30 cellular contexts compared by ENCODE assay signal in the genomic region with DNA sequence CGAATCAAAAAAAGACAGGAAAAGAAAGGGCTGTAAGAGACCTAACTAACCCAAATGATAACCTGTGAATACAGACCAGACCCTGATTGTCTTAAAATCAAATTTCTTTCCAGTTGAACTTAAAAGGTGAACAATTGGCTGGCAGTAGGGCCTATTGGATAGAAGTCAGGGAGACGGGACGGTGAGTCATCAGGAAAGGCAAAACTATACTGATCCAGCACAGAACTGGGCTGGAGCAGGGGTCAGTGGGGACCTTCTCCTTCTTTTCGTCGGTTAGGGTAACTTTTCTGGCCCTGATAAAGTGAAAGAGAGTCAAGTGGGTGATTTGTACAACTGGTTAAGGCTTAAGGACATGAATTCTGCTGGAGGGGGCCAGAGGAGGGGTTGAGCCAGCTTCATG.
"Had no signal": no experiment of that assay in that cellular context is flagged by ENCODE, and none has a peak within 500 bp of the region (broad histone marks: within the 10 kb centered on the region; RNA-seq: fewer than 3 reads in every experiment).

No MANE protein-coding gene starts in this region.

- H3K27me3 ChIP-seq: neutrophil, testis had no signal

- H3K4me1 Mint-ChIP-seq: activated CD4-positive, alpha-beta T cell treated with anti-CD3 and anti-CD28 coated beads, Interleukin-2, amount 10 ng/mL, durations not matched to agents 24 days and 14 days; activated naive CD4-positive, alpha-beta T cell treated with anti-CD3 and anti-CD28 coated beads, Interleukin-2, amount 50 U/mL, for 24 hours; activated naive CD8-positive, alpha-beta T cell treated with anti-CD3 and anti-CD28 coated beads, Interleukin-2, amount 50 U/mL, for 24 hours; activated T-helper 17 cell treated with anti-CD3 and anti-CD28 coated beads, Interleukin-2, amount 50 U/mL, for 72 hours; T-helper 17 cell had no signal

- H3K4me1 ChIP-seq: gastroesophageal sphincter, left lung, lower lobe of right lung, transverse colon had no signal

- H3K9me3 Mint-ChIP-seq: activated CD4-positive, alpha-beta memory T cell treated with anti-CD3 and anti-CD28 coated beads for 36 hours; activated CD4-positive, alpha-beta T cell treated with anti-CD3 and anti-CD28 coated beads, Interleukin-2, amount 10 ng/mL, durations not matched to agents 24 days and 14 days; activated naive CD4-positive, alpha-beta T cell treated with anti-CD3 and anti-CD28 coated beads, Interleukin-2, amount 50 U/mL, for 24 hours; activated naive CD8-positive, alpha-beta T cell treated with anti-CD3 and anti-CD28 coated beads, Interleukin-2, amount 50 U/mL, for 24 hours; activated T-cell treated with anti-CD3 and anti-CD28 coated beads, Interleukin-2, amount 50 U/mL, for 24 hours; activated T-helper 17 cell treated with anti-CD3 and anti-CD28 coated beads, Interleukin-2, amount 50 U/mL, for 72 hours had no signal

- H3K27ac ChIP-seq: gastroesophageal sphincter, hepatocyte, left lung, lower lobe of right lung, neutrophil, skin epidermis, testis, transverse colon, WERI-Rb-1 had no signal

- H3K4me3 Mint-ChIP-seq: activated CD4-positive, alpha-beta memory T cell treated with anti-CD3 and anti-CD28 coated beads for 36 hours; activated CD4-positive, alpha-beta T cell treated with anti-CD3 and anti-CD28 coated beads, Interleukin-2, amount 10 ng/mL, durations not matched to agents 24 days and 14 days; activated naive CD4-positive, alpha-beta T cell treated with anti-CD3 and anti-CD28 coated beads, Interleukin-2, amount 50 U/mL, for 24 hours; activated naive CD8-positive, alpha-beta T cell treated with anti-CD3 and anti-CD28 coated beads, Interleukin-2, amount 50 U/mL, for 24 hours; activated T-cell treated with anti-CD3 and anti-CD28 coated beads, Interleukin-2, amount 50 U/mL, for 24 hours; activated T-helper 17 cell treated with anti-CD3 and anti-CD28 coated beads, Interleukin-2, amount 50 U/mL, for 72 hours; natural killer cell treated with Interleukin-12 subunit alpha and Interleukin-12 subunit beta and Interleukin-15 and Interleukin-18, amount 100 ng/mL, for 72 hours; T-helper 17 cell had no signal

- H3K9me3 ChIP-seq: gastroesophageal sphincter, left lung, lower lobe of right lung, mucosa of descending colon, neutrophil, testis, transverse colon had no signal

- H3K4me3 ChIP-seq: gastroesophageal sphincter, hepatocyte, left lung, lower lobe of right lung, mucosa of descending colon, skin epidermis, testis, transverse colon had no signal

- FAIRE-seq: colon, islet of Langerhans, urothelium cell line had no signal

- H3K36me3 Mint-ChIP-seq: activated CD4-positive, alpha-beta memory T cell treated with anti-CD3 and anti-CD28 coated beads for 36 hours; activated naive CD4-positive, alpha-beta T cell treated with anti-CD3 and anti-CD28 coated beads, Interleukin-2, amount 50 U/mL, for 24 hours; natural killer cell treated with Interleukin-12 subunit alpha and Interleukin-12 subunit beta and Interleukin-15 and Interleukin-18, amount 100 ng/mL, for 72 hours had no signal

- H3K79me2 ChIP-seq: hepatocyte had no signal

- DNase-seq: activated CD4-positive, alpha-beta memory T cell treated with anti-CD3 and anti-CD28 coated beads for 36 hours; activated CD4-positive, alpha-beta T cell treated with anti-CD3 and anti-CD28 coated beads, Interleukin-2, amount 10 ng/mL, durations not matched to agents 24 days and 14 days; activated CD4-positive, CD25-positive, alpha-beta regulatory T cell treated with anti-CD3 and anti-CD28 coated beads, Interleukin-2, amount 50 U/mL, for 72 hours; activated CD8-positive, alpha-beta memory T cell treated with anti-CD3 and anti-CD28 coated beads, Interleukin-2, amount 50 U/mL, for 48 hours; activated naive CD8-positive, alpha-beta T cell treated with anti-CD3 and anti-CD28 coated beads, Interleukin-2, amount 50 U/mL, for 24 hours; activated T-cell treated with anti-CD3 and anti-CD28 coated beads, Interleukin-2, amount 50 U/mL, for 24 hours; dermis blood vessel endothelial cell; effector CD8-positive, alpha-beta T cell; erythroblast; left lung; lower lobe of right lung; mucosa of descending colon; stimulated activated CD4-positive, alpha-beta T cell treated with anti-CD3 and anti-CD28 coated beads, Interleukin-12 subunit alpha, Interleukin-12 subunit beta, amount 100 ng/mL, for 4 hours; stimulated activated CD4-positive, alpha-beta T cell treated with anti-CD3 and anti-CD28 coated beads, Interleukin-4, amount 100 ng/mL, for 1 hour; stimulated activated naive CD8-positive, alpha-beta T cell treated with anti-CD3 and anti-CD28 coated beads, Interleukin-15, Interleukin-2, amounts not matched to agents 100 U/mL and 50 U/mL, for 24 hours; T-helper 17 cell; T1000; testis; transverse colon; WERI-Rb-1 had no signal

- H3K4me2 ChIP-seq: hepatocyte had no signal

- H3K27ac Mint-ChIP-seq: activated CD4-positive, alpha-beta memory T cell treated with anti-CD3 and anti-CD28 coated beads for 36 hours; activated CD4-positive, alpha-beta T cell treated with anti-CD3 and anti-CD28 coated beads, Interleukin-2, amount 10 ng/mL, durations not matched to agents 24 days and 14 days; activated naive CD4-positive, alpha-beta T cell treated with anti-CD3 and anti-CD28 coated beads, Interleukin-2, amount 50 U/mL, for 24 hours; activated naive CD8-positive, alpha-beta T cell treated with anti-CD3 and anti-CD28 coated beads, Interleukin-2, amount 50 U/mL, for 24 hours; activated T-cell treated with anti-CD3 and anti-CD28 coated beads, Interleukin-2, amount 50 U/mL, for 24 hours; activated T-helper 17 cell treated with anti-CD3 and anti-CD28 coated beads, Interleukin-2, amount 50 U/mL, for 72 hours; natural killer cell treated with Interleukin-12 subunit alpha and Interleukin-12 subunit beta and Interleukin-15 and Interleukin-18, amount 100 ng/mL, for 72 hours; T-helper 17 cell had no signal

- H2AFZ ChIP-seq: hepatocyte had no signal

- H3K36me3 ChIP-seq: gastroesophageal sphincter, left lung, lower lobe of right lung, neutrophil, transverse colon had no signal
